Comparison of ENCODE assay signal across 16 cellular contexts in genomic region chr13:29676535-29676934, GRCh38.
DNase-seq lines count a peak whose midpoint lies in the region; ATAC-seq lines count a peak whose summit lies in the region.
"Had no signal": no experiment of that assay in that cellular context is flagged by ENCODE, and none has a peak within 500 bp of the region (broad histone marks: within the 10 kb centered on the region; RNA-seq: fewer than 3 reads in every experiment).

No MANE protein-coding gene starts in this region.

- peak overlapping the region; percentile 93 for H3K27ac ChIP-seq in epithelial cell of prostate
- H3K27ac ChIP-seq: psoas muscle had no signal

- no peak for ATAC-seq in HG02623 (IDR thresholded peaks at IDR 0.05; ENCODE audit: unreplicated experiment)
- ATAC-seq: psoas muscle, Right ventricle myocardium inferior had no signal

- in situ Hi-C loops in Caki2 (cut with HindIII; ENCODE audit: low pct_unique_long_range_greater_than_20kb, low sequenced_read_pairs), result no loop called here

- DNase-seq in Caki2 (ENCODE audit: low read depth) (peak; percentile 39), RKO (ENCODE audit: low spot score) (peak; percentile 1), epithelial cell of prostate (ENCODE audit: low read depth, low spot score) (no peak), myocyte (ENCODE audit: low read depth) (peak; percentile 49), GM19238 (ENCODE audit: insufficient read length, low spot score) (no peak), superior temporal gyrus (ENCODE audit: extremely low spot score) (no peak), NCI-H2107 (lab: John Stamatoyannopoulos, UW) (no peak)
- DNase-seq: activated CD4-positive, alpha-beta T cell treated with anti-CD3 and anti-CD28 coated beads, Interleukin-2, amount 50 U/mL, for 4 hours; central memory CD4-positive, alpha-beta T cell; DND-41; NCI-H1436; NCI-H524 treated with DMSO at 0.1 percent for 48 hours; psoas muscle; T1000 had no signal

Comparison
In these comparisons a context has a peak if more than half of its experiments do, and no peak if none do; other contexts are left out.
1. DNase-seq: peak in Caki2 (single experiment), RKO (single experiment) and myocyte (single experiment); none in epithelial cell of prostate (single experiment), GM19238 (single experiment), superior temporal gyrus (single experiment) and NCI-H2107 (single experiment).